Comparison of ENCODE assay signal across 1 cellular context in genomic region chr13:94181461-94182107, GRCh38.
A peak's percentile ranks its signal among the peaks of the same experiment; 100 is the strongest.
TF ChIP-seq lines count a peak whose summit lies in the region.

No MANE protein-coding gene starts in this region.

TF ChIP-seq in HepG2, 621 proteins besides CTCF, POLR2A, EP300 and RAD21 (continued from another document):
- TF ChIP-seq HOMEZ (CRISPR knock-in tag; IDR thresholded peaks at IDR 0.05; ENCODE audit: low read depth) (0 out of 2 replicates have a peak, but pooled peaks have one; percentile 10), HNRNPH1 (optimal IDR thresholded peaks at IDR 0.05; ENCODE audit: low read depth, low read length) (no peak), ZNF7 (CRISPR knock-in tag; IDR thresholded peaks at IDR 0.05) (no peak), ZNF543 (CRISPR knock-in tag; IDR thresholded peaks at IDR 0.05) (no peak), ZNF382 (CRISPR knock-in tag; IDR thresholded peaks at IDR 0.05; ENCODE audit: borderline replicate concordance) (no peak), HNF4G (IDR thresholded peaks at IDR 0.05; ENCODE audit: borderline replicate concordance, low read depth, low read length) (no peak), HNF4G (CRISPR knock-in tag; IDR thresholded peaks at IDR 0.05; ENCODE audit: borderline replicate concordance, low read depth) (no peak), MTERF4 (CRISPR knock-in tag; IDR thresholded peaks at IDR 0.05) (no peak), ZNF12 (CRISPR knock-in tag; IDR thresholded peaks at IDR 0.05) (no peak), PRDM15 (CRISPR knock-in tag; IDR thresholded peaks at IDR 0.05) (no peak), ZNF710 (CRISPR knock-in tag; IDR thresholded peaks at IDR 0.05; ENCODE audit: borderline replicate concordance) (no peak), THRA (CRISPR knock-in tag; IDR thresholded peaks at IDR 0.05; ENCODE audit: borderline replicate concordance) (no peak), MAFG (CRISPR knock-in tag; IDR thresholded peaks at IDR 0.05) (no peak), MEIS2 (CRISPR knock-in tag; IDR thresholded peaks at IDR 0.05) (no peak), MIXL1 (CRISPR knock-in tag; IDR thresholded peaks at IDR 0.05) (0 out of 2 replicates have a peak, but pooled peaks have one; percentile 29), GMEB2 (CRISPR knock-in tag; IDR thresholded peaks at IDR 0.05; ENCODE audit: low read depth) (no peak), ZNF788 (CRISPR knock-in tag; IDR thresholded peaks at IDR 0.05; ENCODE audit: borderline replicate concordance) (no peak), NFE2L2 (IDR thresholded peaks at IDR 0.05; ENCODE audit: low read length) (no peak), KMT2A (CRISPR knock-in tag; IDR thresholded peaks at IDR 0.05) (no peak), MED1 (CRISPR knock-in tag; IDR thresholded peaks at IDR 0.05) (peak; percentile 24; the same call in 1 of the 2 replicates), BRD4 (CRISPR knock-in tag; IDR thresholded peaks at IDR 0.05) (no peak), HMGA1 (CRISPR knock-in tag; conservative IDR thresholded peaks at IDR 0.05) (no peak), SETDB1 (CRISPR knock-in tag; IDR thresholded peaks at IDR 0.05; ENCODE audit: borderline replicate concordance) (no peak), ZNF775 (CRISPR knock-in tag; IDR thresholded peaks at IDR 0.05; ENCODE audit: borderline replicate concordance) (no peak), NFYC (CRISPR knock-in tag; IDR thresholded peaks at IDR 0.05) (no peak), ATM (IDR thresholded peaks at IDR 0.05; ENCODE audit: borderline replicate concordance) (no peak), STAT5B (CRISPR knock-in tag; IDR thresholded peaks at IDR 0.05) (no peak), CBX5 (CRISPR knock-in tag; IDR thresholded peaks at IDR 0.05; ENCODE audit: borderline replicate concordance) (no peak), SKIL (CRISPR knock-in tag; IDR thresholded peaks at IDR 0.05; ENCODE audit: borderline replicate concordance) (no peak), THAP8 (CRISPR knock-in tag; IDR thresholded peaks at IDR 0.05; ENCODE audit: borderline replicate concordance) (no peak), JARID2 (CRISPR knock-in tag; IDR thresholded peaks at IDR 0.05; ENCODE audit: insufficient replicate concordance) (no peak), TMF1 (CRISPR knock-in tag; IDR thresholded peaks at IDR 0.05; ENCODE audit: low read depth) (no peak), ZBTB4 (CRISPR knock-in tag; IDR thresholded peaks at IDR 0.05; ENCODE audit: borderline replicate concordance) (no peak), ZNF264 (CRISPR knock-in tag; IDR thresholded peaks at IDR 0.05) (no peak), ZFP90 (CRISPR knock-in tag; IDR thresholded peaks at IDR 0.05; ENCODE audit: borderline replicate concordance) (no peak), ZNF720 (CRISPR knock-in tag; IDR thresholded peaks at IDR 0.05) (no peak), TARDBP (CRISPR knock-in tag; IDR thresholded peaks at IDR 0.05) (no peak), ZMYM4 (CRISPR knock-in tag; IDR thresholded peaks at IDR 0.05) (peak; percentile 73), WIZ (CRISPR knock-in tag; IDR thresholded peaks at IDR 0.05) (no peak), PAXIP1 (CRISPR knock-in tag; conservative IDR thresholded peaks at IDR 0.05) (no peak), POGZ (CRISPR knock-in tag; IDR thresholded peaks at IDR 0.05) (peak; percentile 57; the same call in 1 of the 2 replicates)
